Comparison of ENCODE assay signal across 1 cellular context in the genomic region with DNA sequence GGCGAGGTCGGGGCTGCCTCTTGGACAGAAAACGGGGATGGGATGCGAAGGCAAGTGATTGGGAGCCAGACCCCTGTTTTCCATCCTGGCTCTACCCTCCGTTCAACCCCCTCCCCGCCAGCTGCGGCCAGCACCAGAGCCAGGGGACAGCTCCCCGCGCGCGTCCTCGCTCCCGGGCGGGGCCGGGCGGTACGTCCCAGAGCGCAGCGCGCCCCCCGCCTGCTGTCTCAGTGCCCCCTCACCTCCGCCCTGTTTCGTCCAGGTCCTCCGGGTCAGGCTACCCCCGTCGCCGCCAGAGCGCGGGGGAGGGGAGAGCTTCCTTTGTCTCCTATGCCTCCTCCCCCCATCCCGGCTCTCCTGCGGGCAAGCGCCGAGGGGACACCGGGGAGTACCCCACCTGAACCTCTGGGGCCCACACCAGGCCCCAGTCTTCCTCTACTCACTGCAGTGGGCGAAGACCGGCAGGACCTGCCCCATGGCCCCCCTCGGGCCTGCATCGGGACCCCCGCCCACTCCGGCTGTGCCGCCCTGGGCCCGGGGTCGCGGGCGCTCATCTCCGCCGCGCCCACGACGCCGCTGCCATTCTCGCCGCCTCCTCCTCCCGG.
A peak's percentile ranks its signal among the peaks of the same experiment; 100 is the strongest.
TF ChIP-seq lines count a peak whose summit lies in the region.

No MANE protein-coding gene starts in this region.

TF ChIP-seq in K562, 482 proteins besides CTCF, POLR2A, EP300 and RAD21 (continued from another document and continues in another):
- TF ChIP-seq, protein P1, sequence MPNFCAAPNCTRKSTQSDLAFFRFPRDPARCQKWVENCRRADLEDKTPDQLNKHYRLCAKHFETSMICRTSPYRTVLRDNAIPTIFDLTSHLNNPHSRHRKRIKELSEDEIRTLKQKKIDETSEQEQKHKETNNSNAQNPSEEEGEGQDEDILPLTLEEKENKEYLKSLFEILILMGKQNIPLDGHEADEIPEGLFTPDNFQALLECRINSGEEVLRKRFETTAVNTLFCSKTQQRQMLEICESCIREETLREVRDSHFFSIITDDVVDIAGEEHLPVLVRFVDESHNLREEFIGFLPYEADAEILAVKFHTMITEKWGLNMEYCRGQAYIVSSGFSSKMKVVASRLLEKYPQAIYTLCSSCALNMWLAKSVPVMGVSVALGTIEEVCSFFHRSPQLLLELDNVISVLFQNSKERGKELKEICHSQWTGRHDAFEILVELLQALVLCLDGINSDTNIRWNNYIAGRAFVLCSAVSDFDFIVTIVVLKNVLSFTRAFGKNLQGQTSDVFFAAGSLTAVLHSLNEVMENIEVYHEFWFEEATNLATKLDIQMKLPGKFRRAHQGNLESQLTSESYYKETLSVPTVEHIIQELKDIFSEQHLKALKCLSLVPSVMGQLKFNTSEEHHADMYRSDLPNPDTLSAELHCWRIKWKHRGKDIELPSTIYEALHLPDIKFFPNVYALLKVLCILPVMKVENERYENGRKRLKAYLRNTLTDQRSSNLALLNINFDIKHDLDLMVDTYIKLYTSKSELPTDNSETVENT (CRISPR knock-in tag; IDR thresholded peaks at IDR 0.05): no peak
- TF ChIP-seq SMAD4 (CRISPR knock-in tag; conservative IDR thresholded peaks at IDR 0.05) (peak; percentile 45; the same call in 1 of the 2 replicates), ZNF408 (CRISPR knock-in tag; IDR thresholded peaks at IDR 0.05; ENCODE audit: low read depth) (no peak), NFIC (IDR thresholded peaks at IDR 0.05) (no peak), SOX6 (IDR thresholded peaks at IDR 0.05) (no peak), E2F3 (CRISPR knock-in tag; IDR thresholded peaks at IDR 0.05) (peak; percentile 51; the same call in 1 of the 2 replicates), PCBP1 (IDR thresholded peaks at IDR 0.05; ENCODE audit: low read depth, low read length, poor library complexity, severe bottlenecking) (peak; percentile 94), SRSF1 (IDR thresholded peaks at IDR 0.05; ENCODE audit: low read depth, low read length) (no peak), ZC3H8 (IDR thresholded peaks at IDR 0.05) (no peak), ZNF79 (CRISPR knock-in tag; IDR thresholded peaks at IDR 0.05; ENCODE audit: low read depth) (no peak), MED1 (CRISPR knock-in tag; IDR thresholded peaks at IDR 0.05; ENCODE audit: borderline replicate concordance) (peak; percentile 69; the same call in 1 of the 2 replicates), NFIX (CRISPR knock-in tag; IDR thresholded peaks at IDR 0.05; ENCODE audit: low read depth) (no peak), BRCA1 (IDR thresholded peaks at IDR 0.05) (no peak), BRCA1 (CRISPR knock-in tag; IDR thresholded peaks at IDR 0.05) (peak; percentile 69; the same call in 1 of the 2 replicates), NCOA4 (IDR thresholded peaks at IDR 0.05; ENCODE audit: partially characterized antibody) (no peak), ELF1 (tag; IDR thresholded peaks at IDR 0.05) (no peak), MEF2D (tag; conservative IDR thresholded peaks at IDR 0.05; ENCODE audit: low read depth) (no peak), TCF3 (CRISPR knock-in tag; IDR thresholded peaks at IDR 0.05) (no peak), HMGN3 (IDR thresholded peaks at IDR 0.05; ENCODE audit: borderline replicate concordance, extremely low read depth, insufficient read length, low read depth, low read length) (peak; percentile 35), HDAC2 (IDR thresholded peaks at IDR 0.05) (peak; percentile 60; the same call in 1 of the 2 replicates), CC2D1A (IDR thresholded peaks at IDR 0.05) (no peak), CREBBP (IDR thresholded peaks at IDR 0.05; ENCODE audit: low read depth, low read length) (no peak), RBBP5 (IDR thresholded peaks at IDR 0.05; ENCODE audit: borderline replicate concordance, insufficient read depth, low read length, poor library complexity, severe bottlenecking) (peak; percentile 32), HLTF (IDR thresholded peaks at IDR 0.05) (no peak), TBL1XR1 (IDR thresholded peaks at IDR 0.05; ENCODE audit: low read length in 2 of 2) (no peak), EHMT2 (IDR thresholded peaks at IDR 0.05) (peak; percentile 97), XRCC5 (IDR thresholded peaks at IDR 0.05; ENCODE audit: low read depth, low read length) (peak; percentile 59; the same call in 1 of the 2 replicates), ZNF584 (CRISPR knock-in tag; IDR thresholded peaks at IDR 0.05; ENCODE audit: low read depth) (0 out of 2 replicates have a peak, but pooled peaks have one; percentile 61), HDGF (IDR thresholded peaks at IDR 0.05) (no peak)
- TF ChIP-seq, protein P2, sequence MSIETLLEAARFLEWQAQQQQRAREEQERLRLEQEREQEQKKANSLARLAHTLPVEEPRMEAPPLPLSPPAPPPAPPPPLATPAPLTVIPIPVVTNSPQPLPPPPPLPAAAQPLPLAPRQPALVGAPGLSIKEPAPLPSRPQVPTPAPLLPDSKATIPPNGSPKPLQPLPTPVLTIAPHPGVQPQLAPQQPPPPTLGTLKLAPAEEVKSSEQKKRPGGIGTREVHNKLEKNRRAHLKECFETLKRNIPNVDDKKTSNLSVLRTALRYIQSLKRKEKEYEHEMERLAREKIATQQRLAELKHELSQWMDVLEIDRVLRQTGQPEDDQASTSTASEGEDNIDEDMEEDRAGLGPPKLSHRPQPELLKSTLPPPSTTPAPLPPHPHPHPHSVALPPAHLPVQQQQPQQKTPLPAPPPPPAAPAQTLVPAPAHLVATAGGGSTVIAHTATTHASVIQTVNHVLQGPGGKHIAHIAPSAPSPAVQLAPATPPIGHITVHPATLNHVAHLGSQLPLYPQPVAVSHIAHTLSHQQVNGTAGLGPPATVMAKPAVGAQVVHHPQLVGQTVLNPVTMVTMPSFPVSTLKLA (conservative IDR thresholded peaks at IDR 0.05): peak; percentile 77 to 88
- TF ChIP-seq, protein P3, sequence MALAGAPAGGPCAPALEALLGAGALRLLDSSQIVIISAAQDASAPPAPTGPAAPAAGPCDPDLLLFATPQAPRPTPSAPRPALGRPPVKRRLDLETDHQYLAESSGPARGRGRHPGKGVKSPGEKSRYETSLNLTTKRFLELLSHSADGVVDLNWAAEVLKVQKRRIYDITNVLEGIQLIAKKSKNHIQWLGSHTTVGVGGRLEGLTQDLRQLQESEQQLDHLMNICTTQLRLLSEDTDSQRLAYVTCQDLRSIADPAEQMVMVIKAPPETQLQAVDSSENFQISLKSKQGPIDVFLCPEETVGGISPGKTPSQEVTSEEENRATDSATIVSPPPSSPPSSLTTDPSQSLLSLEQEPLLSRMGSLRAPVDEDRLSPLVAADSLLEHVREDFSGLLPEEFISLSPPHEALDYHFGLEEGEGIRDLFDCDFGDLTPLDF (CRISPR knock-in tag; IDR thresholded peaks at IDR 0.05): peak; percentile 40; the same call in 1 of the 2 replicates
- TF ChIP-seq, protein P4, sequence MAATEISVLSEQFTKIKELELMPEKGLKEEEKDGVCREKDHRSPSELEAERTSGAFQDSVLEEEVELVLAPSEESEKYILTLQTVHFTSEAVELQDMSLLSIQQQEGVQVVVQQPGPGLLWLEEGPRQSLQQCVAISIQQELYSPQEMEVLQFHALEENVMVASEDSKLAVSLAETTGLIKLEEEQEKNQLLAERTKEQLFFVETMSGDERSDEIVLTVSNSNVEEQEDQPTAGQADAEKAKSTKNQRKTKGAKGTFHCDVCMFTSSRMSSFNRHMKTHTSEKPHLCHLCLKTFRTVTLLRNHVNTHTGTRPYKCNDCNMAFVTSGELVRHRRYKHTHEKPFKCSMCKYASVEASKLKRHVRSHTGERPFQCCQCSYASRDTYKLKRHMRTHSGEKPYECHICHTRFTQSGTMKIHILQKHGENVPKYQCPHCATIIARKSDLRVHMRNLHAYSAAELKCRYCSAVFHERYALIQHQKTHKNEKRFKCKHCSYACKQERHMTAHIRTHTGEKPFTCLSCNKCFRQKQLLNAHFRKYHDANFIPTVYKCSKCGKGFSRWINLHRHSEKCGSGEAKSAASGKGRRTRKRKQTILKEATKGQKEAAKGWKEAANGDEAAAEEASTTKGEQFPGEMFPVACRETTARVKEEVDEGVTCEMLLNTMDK (IDR thresholded peaks at IDR 0.05; ENCODE audit: borderline replicate concordance, insufficient read depth, low read depth, low read length, poor library complexity, severe bottlenecking): no peak
- TF ChIP-seq, protein P5, sequence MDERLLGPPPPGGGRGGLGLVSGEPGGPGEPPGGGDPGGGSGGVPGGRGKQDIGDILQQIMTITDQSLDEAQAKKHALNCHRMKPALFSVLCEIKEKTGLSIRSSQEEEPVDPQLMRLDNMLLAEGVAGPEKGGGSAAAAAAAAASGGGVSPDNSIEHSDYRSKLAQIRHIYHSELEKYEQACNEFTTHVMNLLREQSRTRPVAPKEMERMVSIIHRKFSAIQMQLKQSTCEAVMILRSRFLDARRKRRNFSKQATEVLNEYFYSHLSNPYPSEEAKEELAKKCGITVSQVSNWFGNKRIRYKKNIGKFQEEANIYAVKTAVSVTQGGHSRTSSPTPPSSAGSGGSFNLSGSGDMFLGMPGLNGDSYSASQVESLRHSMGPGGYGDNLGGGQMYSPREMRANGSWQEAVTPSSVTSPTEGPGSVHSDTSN (CRISPR knock-in tag; IDR thresholded peaks at IDR 0.05; ENCODE audit: low read depth): no peak
- TF ChIP-seq, protein P5 (tag; conservative IDR thresholded peaks at IDR 0.05; ENCODE audit: low read depth): no peak
- TF ChIP-seq, protein P6, sequence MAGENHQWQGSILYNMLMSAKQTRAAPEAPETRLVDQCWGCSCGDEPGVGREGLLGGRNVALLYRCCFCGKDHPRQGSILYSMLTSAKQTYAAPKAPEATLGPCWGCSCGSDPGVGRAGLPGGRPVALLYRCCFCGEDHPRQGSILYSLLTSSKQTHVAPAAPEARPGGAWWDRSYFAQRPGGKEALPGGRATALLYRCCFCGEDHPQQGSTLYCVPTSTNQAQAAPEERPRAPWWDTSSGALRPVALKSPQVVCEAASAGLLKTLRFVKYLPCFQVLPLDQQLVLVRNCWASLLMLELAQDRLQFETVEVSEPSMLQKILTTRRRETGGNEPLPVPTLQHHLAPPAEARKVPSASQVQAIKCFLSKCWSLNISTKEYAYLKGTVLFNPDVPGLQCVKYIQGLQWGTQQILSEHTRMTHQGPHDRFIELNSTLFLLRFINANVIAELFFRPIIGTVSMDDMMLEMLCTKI (IDR thresholded peaks at IDR 0.05; ENCODE audit: partially characterized antibody): no peak
- TF ChIP-seq, protein P7, sequence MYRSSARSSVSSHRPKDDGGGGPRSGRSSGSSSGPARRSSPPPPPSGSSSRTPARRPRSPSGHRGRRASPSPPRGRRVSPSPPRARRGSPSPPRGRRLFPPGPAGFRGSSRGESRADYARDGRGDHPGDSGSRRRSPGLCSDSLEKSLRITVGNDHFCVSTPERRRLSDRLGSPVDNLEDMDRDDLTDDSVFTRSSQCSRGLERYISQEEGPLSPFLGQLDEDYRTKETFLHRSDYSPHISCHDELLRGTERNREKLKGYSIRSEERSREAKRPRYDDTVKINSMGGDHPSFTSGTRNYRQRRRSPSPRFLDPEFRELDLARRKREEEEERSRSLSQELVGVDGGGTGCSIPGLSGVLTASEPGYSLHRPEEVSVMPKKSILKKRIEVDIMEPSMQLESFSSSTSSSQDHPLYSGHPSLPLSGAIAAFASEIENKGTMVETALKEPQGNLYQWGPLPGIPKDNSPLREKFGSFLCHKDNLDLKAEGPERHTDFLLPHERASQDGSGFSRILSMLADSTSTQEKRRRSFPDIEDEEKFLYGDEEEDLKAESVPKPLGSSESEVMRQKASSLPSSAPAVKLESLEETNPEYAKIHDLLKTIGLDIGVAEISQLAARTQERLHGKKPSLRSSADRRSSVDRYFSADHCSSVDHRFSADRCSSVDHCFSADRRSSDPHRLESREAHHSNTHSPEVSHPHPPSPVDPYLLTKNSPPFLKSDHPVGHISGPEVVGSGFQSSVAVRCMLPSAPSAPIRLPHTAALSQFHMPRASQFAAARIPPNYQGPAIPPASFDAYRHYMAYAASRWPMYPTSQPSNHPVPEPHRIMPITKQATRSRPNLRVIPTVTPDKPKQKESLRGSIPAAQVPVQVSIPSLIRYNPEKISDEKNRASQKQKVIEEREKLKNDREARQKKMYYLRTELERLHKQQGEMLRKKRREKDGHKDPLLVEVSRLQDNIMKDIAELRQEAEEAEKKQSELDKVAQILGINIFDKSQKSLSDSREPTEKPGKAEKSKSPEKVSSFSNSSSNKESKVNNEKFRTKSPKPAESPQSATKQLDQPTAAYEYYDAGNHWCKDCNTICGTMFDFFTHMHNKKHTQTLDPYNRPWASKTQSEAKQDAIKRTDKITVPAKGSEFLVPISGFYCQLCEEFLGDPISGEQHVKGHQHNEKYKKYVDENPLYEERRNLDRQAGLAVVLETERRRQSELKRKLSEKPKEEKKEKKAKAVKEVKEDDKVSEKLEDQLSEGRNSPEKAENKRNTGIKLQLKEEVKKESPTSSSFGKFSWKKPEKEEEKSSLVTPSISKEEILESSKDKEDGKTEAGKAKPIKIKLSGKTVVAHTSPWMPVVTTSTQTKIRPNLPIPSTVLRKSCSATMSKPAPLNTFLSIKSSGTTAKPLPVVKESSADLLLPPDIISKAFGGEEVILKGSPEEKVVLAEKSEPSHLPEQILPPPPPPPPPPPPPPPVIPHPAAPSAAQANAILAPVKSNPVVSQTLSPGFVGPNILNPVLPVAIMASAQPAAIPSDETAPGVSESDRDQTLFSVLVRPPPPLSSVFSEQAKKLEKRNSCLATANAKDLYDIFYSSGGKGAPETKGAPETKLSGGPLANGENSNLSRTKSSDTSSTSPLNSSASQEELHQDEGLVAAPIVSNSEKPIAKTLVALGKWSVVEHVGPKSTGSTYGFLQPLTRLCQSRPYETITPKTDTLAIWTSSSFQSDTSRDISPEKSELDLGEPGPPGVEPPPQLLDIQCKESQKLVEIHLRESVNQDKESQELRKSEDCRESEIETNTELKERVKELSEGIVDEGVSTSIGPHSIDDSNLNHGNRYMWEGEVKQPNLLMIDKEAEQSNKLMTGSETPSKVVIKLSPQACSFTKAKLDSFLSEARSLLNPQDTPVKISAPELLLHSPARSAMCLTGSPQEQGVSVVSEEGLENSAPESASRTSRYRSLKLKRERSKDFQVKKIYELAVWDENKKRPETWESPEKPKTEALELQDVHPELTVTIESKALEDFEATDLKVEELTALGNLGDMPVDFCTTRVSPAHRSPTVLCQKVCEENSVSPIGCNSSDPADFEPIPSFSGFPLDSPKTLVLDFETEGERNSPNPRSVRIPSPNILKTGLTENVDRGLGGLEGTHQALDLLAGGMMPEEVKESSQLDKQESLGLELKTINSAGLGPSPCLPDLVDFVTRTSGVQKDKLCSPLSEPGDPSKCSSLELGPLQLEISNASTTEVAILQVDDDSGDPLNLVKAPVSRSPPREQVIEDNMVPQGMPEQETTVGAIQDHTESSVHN (IDR thresholded peaks at IDR 0.05; ENCODE audit: borderline replicate concordance in 1 of 2, low read depth in 1 of 2): no peak
